Comparison of ENCODE assay signal across 11 cellular contexts in genomic region chr12:94266796-94267529, GRCh38.
DNase-seq lines count a peak whose midpoint lies in the region; ATAC-seq and TF ChIP-seq lines count a peak whose summit lies in the region.
"Had no signal": no experiment of that assay in that cellular context is flagged by ENCODE, and none has a peak within 500 bp of the region (broad histone marks: within the 10 kb centered on the region; RNA-seq: fewer than 3 reads in every experiment).

No MANE protein-coding gene starts in this region.

- BruUV-seq in Caco-2 (replicated peaks; lab: Mats Ljungman, UMichigan), result no TSS peak

- no peaks in the 10 kb centered on the region for H3K79me2 ChIP-seq in fibroblast of lung (ENCODE audit: control insufficient read depth, insufficient read depth, low read length)

- TF ChIP-seq CTCF in Caco-2 (IDR thresholded peaks at IDR 0.05; ENCODE audit: insufficient read depth in 1 of 2, low read depth in 1 of 2, low read length in 1 of 2, severe bottlenecking in 1 of 2, unreplicated experiment in 1 of 2) (no peak), fibroblast of lung (conservative IDR thresholded peaks at IDR 0.05 in 1 of 2, IDR thresholded peaks at IDR 0.05 in 1 of 2; ENCODE audit: low read depth in 1 of 2, low read length in 2 of 2) (no peak)

- peaks cover 69% of the 10 kb centered on the region for H3K36me3 Mint-ChIP-seq in Caco-2 (ENCODE audit: insufficient read depth, unreplicated experiment)

- H3K4me3 ChIP-seq in Caco-2 (ENCODE audit: low read depth, low read length) (no peak overlapping the region), fibroblast of lung (replicated peaks in 1 of 4; ENCODE audit: control extremely low read depth in 1 of 4, insufficient read depth in 1 of 4, low read depth in 3 of 4, low read length in 4 of 4) (no peak overlapping the region), skeletal muscle tissue (ENCODE audit: low read length in 3 of 3) (no peak overlapping the region)

- POLR2A ChIA-PET in Caco-2 (lab: Charles Lee), result no interaction called here

- DNase-seq in Caco-2 (peak in 1 of 2 experiments; percentile 42), MV-4-11 (lab: John Stamatoyannopoulos, UW) (peak; percentile 71), fibroblast of lung (ENCODE audit: low read depth in 2 of 2) (peak; percentile 27 to 85), ureter (ENCODE audit: low spot score) (no peak)
- no peak for DNase-seq in activated naive CD4-positive, alpha-beta T cell treated with anti-CD3 and anti-CD28 coated beads, Interleukin-2, amount 50 U/mL, for 16 hours
- DNase-seq: glutamatergic neuron, NCI-H446 had no signal

- H3K4me1 ChIP-seq in Caco-2 (peaks cover 14% of the 10 kb centered on the region), fibroblast of lung (ENCODE audit: control insufficient read depth, extremely low read depth, insufficient read depth, low read length) (peaks cover 33% of the 10 kb centered on the region), skeletal muscle tissue (ENCODE audit: control insufficient read depth in 3 of 3, insufficient read depth in 3 of 3, low read length in 3 of 3) (peaks cover 27 to 33% (median 29%) of the 10 kb centered on the region in 3 donors)

- no peaks in the 10 kb centered on the region for H3K9me3 Mint-ChIP-seq in Caco-2 (ENCODE audit: unreplicated experiment)
- H3K9me3 Mint-ChIP-seq: activated T-helper 17 cell treated with anti-CD3 and anti-CD28 coated beads, Interleukin-2, amount 50 U/mL, for 72 hours had no signal

- H3K9me3 ChIP-seq in Caco-2, result no peaks in the 10 kb centered on the region
- no peaks in the 10 kb centered on the region for H3K9me3 ChIP-seq in fibroblast of lung (ENCODE audit: control insufficient read depth, insufficient read depth, low read depth, low read length)
- no peaks in the 10 kb centered on the region for H3K9me3 ChIP-seq in skeletal muscle tissue (ENCODE audit: control insufficient read depth in 3 of 3, low read length in 3 of 3)

- ATAC-seq in GM19324 (IDR thresholded peaks at IDR 0.05; ENCODE audit: low FRiP score, unreplicated experiment) (no peak), GM19328 (IDR thresholded peaks at IDR 0.05; ENCODE audit: unreplicated experiment) (no peak)
- ATAC-seq: activated T-helper 17 cell treated with anti-CD3 and anti-CD28 coated beads, Interleukin-2, amount 50 U/mL, for 72 hours had no signal

- H3K4me1 Mint-ChIP-seq in Caco-2 (ENCODE audit: low read depth, unreplicated experiment), result peaks cover 7% of the 10 kb centered on the region

- no peak overlapping the region for H2AFZ ChIP-seq in fibroblast of lung (ENCODE audit: low read length)

- no peaks in the 10 kb centered on the region for H3K27me3 Mint-ChIP-seq in Caco-2 (ENCODE audit: insufficient read depth, unreplicated experiment)
- H3K27me3 Mint-ChIP-seq: activated T-helper 17 cell treated with anti-CD3 and anti-CD28 coated beads, Interleukin-2, amount 50 U/mL, for 72 hours had no signal

- H3K4me3 Mint-ChIP-seq in Caco-2 (ENCODE audit: unreplicated experiment), result peak overlapping the region; percentile 4
- H3K4me3 Mint-ChIP-seq: activated T-helper 17 cell treated with anti-CD3 and anti-CD28 coated beads, Interleukin-2, amount 50 U/mL, for 72 hours had no signal

- no peaks in the 10 kb centered on the region; the same call in 1 of the 2 replicates for H3K36me3 ChIP-seq in Caco-2 (ENCODE audit: control insufficient read depth, insufficient read depth, low read length)
- H3K36me3 ChIP-seq in fibroblast of lung (ENCODE audit: control insufficient read depth, insufficient read depth, low read length), result no peaks in the 10 kb centered on the region
- no peaks in the 10 kb centered on the region for H3K36me3 ChIP-seq in skeletal muscle tissue (ENCODE audit: control insufficient read depth in 3 of 3, insufficient read depth in 3 of 3, low read length in 3 of 3)

- H3K9ac ChIP-seq in fibroblast of lung (ENCODE audit: insufficient read depth, low read length), result no peak overlapping the region
- no peak overlapping the region for H3K9ac ChIP-seq in skeletal muscle tissue (ENCODE audit: low read depth in 1 of 3, low read length in 3 of 3)

- no peaks in the 10 kb centered on the region for H4K20me1 ChIP-seq in fibroblast of lung (ENCODE audit: control insufficient read depth, extremely low read depth, insufficient read depth, low read length)

- H3K27ac ChIP-seq in fibroblast of lung (ENCODE audit: insufficient read depth, low read length) (peak overlapping the region; percentile 61), skeletal muscle tissue (ENCODE audit: low read depth, low read length) (peak overlapping the region; percentile 56)

- H3K4me2 ChIP-seq in fibroblast of lung (ENCODE audit: extremely low read depth, insufficient read depth, low read length), result peak overlapping the region; percentile 44

- no peak overlapping the region for H3K27ac Mint-ChIP-seq in Caco-2 (ENCODE audit: unreplicated experiment)
- H3K27ac Mint-ChIP-seq: activated T-helper 17 cell treated with anti-CD3 and anti-CD28 coated beads, Interleukin-2, amount 50 U/mL, for 72 hours had no signal

- CTCF ChIA-PET in Caco-2 (lab: Charles Lee), result no interaction called here

- H3K27me3 ChIP-seq in Caco-2 (replicated peaks; ENCODE audit: control insufficient read depth, insufficient read depth, low read length), result no peaks in the 10 kb centered on the region
- no peaks in the 10 kb centered on the region for H3K27me3 ChIP-seq in fibroblast of lung (ENCODE audit: control insufficient read depth, insufficient read depth, low read length)
- H3K27me3 ChIP-seq in skeletal muscle tissue (ENCODE audit: control insufficient read depth in 3 of 3, insufficient read depth in 3 of 3, low read length in 3 of 3), result no peaks in the 10 kb centered on the region

- intact Hi-C loops in Caco-2 (cut with micrococcal nuclease; ENCODE audit: unreplicated experiment), result no loop called here

Comparison
In these comparisons a context has a peak if more than half of its experiments do, and no peak if none do; other contexts are left out.
1. DNase-seq: peak in MV-4-11 (single experiment) and fibroblast of lung (2 of 2); none in activated naive CD4-positive, alpha-beta T cell treated with anti-CD3 and anti-CD28 coated beads, Interleukin-2, amount 50 U/mL, for 16 hours (single experiment) and ureter (single experiment).